In the genomic region with DNA sequence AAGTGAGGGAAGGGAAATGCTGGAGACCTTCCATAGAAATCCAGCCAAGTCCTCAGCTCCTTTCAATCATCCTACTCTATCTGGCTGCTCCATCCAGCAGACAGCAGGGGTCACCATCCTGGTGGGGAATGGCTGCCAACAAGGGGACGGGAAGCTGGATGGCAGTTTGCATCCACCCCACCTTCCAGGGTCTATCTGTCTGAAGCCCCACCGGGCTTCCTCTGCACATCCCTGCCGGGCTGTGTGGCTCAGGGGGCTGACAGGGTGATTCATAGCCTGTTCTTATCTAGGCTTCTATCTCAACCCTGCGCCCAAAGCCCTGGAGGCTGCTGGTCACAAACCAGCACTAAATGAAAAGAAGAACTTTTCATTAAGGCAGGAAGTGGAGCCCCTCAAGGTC, we compare ENCODE assay signal across 8 cellular contexts. TPM values are rescaled to one million over a fixed set of nuclear protein-coding genes. Genes with fewer than 3 reads are reported as not detected.
DNase-seq lines count a peak whose midpoint lies in the region; ATAC-seq and TF ChIP-seq lines count a peak whose summit lies in the region.

No MANE protein-coding gene starts in this region.

- peak; percentile 55; the same call in 2 of the 3 replicates for ATAC-seq in DND-41 (ENCODE audit: insufficient read depth, low read depth)
- no peak for ATAC-seq in lung (ENCODE audit: insufficient read depth, low FRiP score)
- ATAC-seq in GM21390 (IDR thresholded peaks at IDR 0.05; ENCODE audit: unreplicated experiment) = no peak

- TF ChIP-seq CTCF in DND-41 (IDR thresholded peaks at IDR 0.05; ENCODE audit: borderline replicate concordance, extremely low read depth, low read length, poor library complexity, severe bottlenecking) (no peak), NB4 (IDR thresholded peaks at IDR 0.05; ENCODE audit: low read depth, low read length) (no peak), brain microvascular endothelial cell (IDR thresholded peaks at IDR 0.05; ENCODE audit: low read depth, low read length, missing control alignments) (peak; percentile 70), lung (IDR thresholded peaks at IDR 0.05; ENCODE audit: control extremely low read depth, extremely low read depth) (no peak), transverse colon (IDR thresholded peaks at IDR 0.05) (peak in 1 of 5 experiments; percentile 18)

- H2AFZ ChIP-seq in DND-41 (ENCODE audit: low read depth, low read length) = no peak overlapping the region

- intact Hi-C loops in transverse colon (cut with DNase I; ENCODE audit: low total_unique reads) = no loop called here

- TF ChIP-seq POLR2A in NB4 (IDR thresholded peaks at IDR 0.05; ENCODE audit: extremely low read depth, insufficient read length) (no peak), transverse colon (IDR thresholded peaks at IDR 0.05) (no peak)

- H4K20me1 ChIP-seq in DND-41 (ENCODE audit: insufficient read depth, low read length) = peaks cover 13% of the 10 kb centered on the region

- no peaks in the 10 kb centered on the region for H3K79me2 ChIP-seq in DND-41 (ENCODE audit: insufficient read depth, low read length)

- in situ Hi-C loops in brain microvascular endothelial cell (cut with HindIII; ENCODE audit: low pct_ligation_motif_present, low sequenced_read_pairs) = no loop called here
- in situ Hi-C loops in transverse colon (cut with MboI; ENCODE audit: low pct_ligation_motif_present in 1 of 4, low pct_unique_long_range_greater_than_20kb in 1 of 4, low sequenced_read_pairs in 3 of 4) = no loop called here

- no peak overlapping the region for H3K4me3 ChIP-seq in DND-41 (ENCODE audit: low read depth in 1 of 2, low read length in 2 of 2)
- no peak overlapping the region for H3K4me3 ChIP-seq in NB4 (ENCODE audit: low read depth, low read length)
- peak overlapping the region; percentile 61 for H3K4me3 ChIP-seq in brain microvascular endothelial cell (ENCODE audit: low read depth, low read length)
- peak overlapping the region; percentile 27 for H3K4me3 ChIP-seq in lung
- peak overlapping the region; percentile 52 to 96 (median 58) for H3K4me3 ChIP-seq in transverse colon

- no peak overlapping the region for H3K9ac ChIP-seq in DND-41 (ENCODE audit: low read depth, low read length)

- H3K4me1 ChIP-seq in DND-41 (ENCODE audit: insufficient read depth, low read length) (no peaks in the 10 kb centered on the region), lung (ENCODE audit: control insufficient read depth in 2 of 2, insufficient read depth in 2 of 2, low read length in 2 of 2) (peaks cover 0 to 6% of the 10 kb centered on the region in 2 donors), transverse colon (peaks cover 4 to 70% (median 17%) of the 10 kb centered on the region in 4 donors)

- peaks cover 39% of the 10 kb centered on the region for H3K27me3 ChIP-seq in DND-41 (ENCODE audit: insufficient read depth, low read length, poor library complexity)
- H3K27me3 ChIP-seq in brain microvascular endothelial cell (replicated peaks) = no peaks in the 10 kb centered on the region
- H3K27me3 ChIP-seq in lung (ENCODE audit: control insufficient read depth, insufficient read depth) = no peaks in the 10 kb centered on the region
- no peaks in the 10 kb centered on the region for H3K27me3 ChIP-seq in transverse colon

- no peak overlapping the region for H3K4me2 ChIP-seq in DND-41 (ENCODE audit: insufficient read depth, low read length)

- no peaks in the 10 kb centered on the region for H3K9me3 ChIP-seq in DND-41 (ENCODE audit: insufficient read depth, low read length, severe bottlenecking)
- no peaks in the 10 kb centered on the region for H3K9me3 ChIP-seq in lung (ENCODE audit: control insufficient read depth in 2 of 2, insufficient read depth in 1 of 2, low read length in 1 of 2)
- H3K9me3 ChIP-seq in transverse colon = no peaks in the 10 kb centered on the region

- no peak for DNase-seq in DND-41
- peak; percentile 75 for DNase-seq in NB4 (ENCODE audit: low read depth)
- DNase-seq in brain microvascular endothelial cell = peak; percentile 36
- DNase-seq in lung (ENCODE audit: low spot score) = no peak
- DNase-seq in transverse colon = peak; percentile 22
- DNase-seq in NCI-H2107 treated with DMSO at 0.1 percent for 48 hours (lab: John Stamatoyannopoulos, UW; ENCODE audit: unreplicated experiment) = no peak
- DNase-seq in kidney glomerular epithelial cell (lab: John Stamatoyannopoulos, UW) = no peak

- no peak for TF ChIP-seq EP300 in transverse colon (IDR thresholded peaks at IDR 0.05; ENCODE audit: low read depth)

- 5 to 18% methylated on average over 4 of the region's 4 CpGs for WGBS in lung, 2 donors
- WGBS in transverse colon (ENCODE audit: low coverage in 1 of 2), 2 donors = 25% methylated on average over 4 of the region's 4 CpGs; no CpG with 5 or more reads in 1 of the 2 donors

- H3K36me3 ChIP-seq in DND-41 (ENCODE audit: insufficient read depth, low read length) = no peaks in the 10 kb centered on the region
- no peaks in the 10 kb centered on the region for H3K36me3 ChIP-seq in brain microvascular endothelial cell (replicated peaks)
- no peaks in the 10 kb centered on the region for H3K36me3 ChIP-seq in lung (ENCODE audit: control insufficient read depth in 2 of 2, insufficient read depth in 2 of 2, low read length in 2 of 2)
- no peaks in the 10 kb centered on the region for H3K36me3 ChIP-seq in transverse colon

- no peak overlapping the region for H3K27ac ChIP-seq in DND-41 (ENCODE audit: low read length)
- H3K27ac ChIP-seq in brain microvascular endothelial cell = no peak overlapping the region
- H3K27ac ChIP-seq in lung (ENCODE audit: low read depth in 1 of 2, low read length in 1 of 2) = peak overlapping the region in 1 of 2 donors; percentile 6
- peak overlapping the region; percentile 77 to 82 (median 81) for H3K27ac ChIP-seq in transverse colon

RNA-seq across cellular contexts. Expression of gene SYTL2, which starts 1.1 kb away (rescaled TPM):
- total RNA-seq in lung (10 to 100 TPM; 22.8 to 39.0 TPM), transverse colon (1,000 to 10,000 TPM in 1 of 4 donors, 100 to 1,000 TPM in 3; 140 to 1,280 (median 344) TPM)
- polyA plus RNA-seq in lung = 10 to 100 TPM in 1 of 2 donors, 1 to 10 TPM in 1; 6.7 to 10.3 TPM

RNA-seq across cellular contexts. Expression of gene CCDC83, which starts 45.3 kb away (rescaled TPM):
- total RNA-seq in lung (not detected), transverse colon (not detected)
- not detected for polyA plus RNA-seq in lung

Comparison
In these comparisons a context has a peak if more than half of its experiments do, and no peak if none do; other contexts are left out.
1. DNase-seq: peak in NB4 (single experiment), brain microvascular endothelial cell (single experiment) and transverse colon (single experiment); none in DND-41 (single experiment), lung (single experiment), NCI-H2107 treated with DMSO at 0.1 percent for 48 hours (single experiment) and kidney glomerular epithelial cell (single experiment).
2. H3K27ac ChIP-seq: peak in transverse colon (4 of 4); none in DND-41 (single experiment) and brain microvascular endothelial cell (single experiment).
3. H3K4me3 ChIP-seq: peak in brain microvascular endothelial cell (single experiment), lung (single experiment) and transverse colon (4 of 4); none in DND-41 (0 of 2) and NB4 (single experiment).